In genomic region chr3:53072653-53073552, GRCh38 we compare ENCODE assay signal across 8 cellular contexts. TPM values are rescaled to one million over a fixed set of nuclear protein-coding genes. Genes with fewer than 3 reads are reported as not detected.
A peak's percentile ranks its signal among the peaks of the same experiment; 100 is the strongest.
DNase-seq lines count a peak whose midpoint lies in the region; ATAC-seq and TF ChIP-seq lines count a peak whose summit lies in the region.

No MANE protein-coding gene starts in this region.

- no CpG with 5 or more reads among the region's 32 CpGs for WGBS in gastroesophageal sphincter (ENCODE audit: low coverage in 1 of 2), 2 donors

- in situ Hi-C loops in KBM-7 (cut with MboI; ENCODE audit: low pct_unique_long_range_greater_than_20kb, low sequenced_read_pairs) = no loop called here

- ATAC-seq in GM21717 (IDR thresholded peaks at IDR 0.05; ENCODE audit: unreplicated experiment) (peak; percentile 86), gastroesophageal sphincter (peak; percentile 91)

- H3K4me2 ChIP-seq in DOHH2 (ENCODE audit: low read length) = peak overlapping the region; percentile 87

- no peaks in the 10 kb centered on the region for H3K9me2 ChIP-seq in DOHH2 (replicated peaks; ENCODE audit: control insufficient read depth, low read length)

- peaks cover 18% of the 10 kb centered on the region for H3K4me1 ChIP-seq in DOHH2 (ENCODE audit: control insufficient read depth, low read length)
- peaks cover 0 to 22% (median 7%) of the 10 kb centered on the region in 3 donors for H3K4me1 ChIP-seq in gastroesophageal sphincter

- no peaks in the 10 kb centered on the region for H3K36me3 ChIP-seq in DOHH2 (ENCODE audit: control insufficient read depth, low read length)
- H3K36me3 ChIP-seq in gastroesophageal sphincter = peaks cover 0 to 14% of the 10 kb centered on the region in 2 donors

- no peaks in the 10 kb centered on the region for H3F3A ChIP-seq in DOHH2 (ENCODE audit: control insufficient read depth, insufficient read depth)

- H3K4me3 ChIP-seq in DOHH2 (ENCODE audit: low read length) (peak overlapping the region; percentile 79), gastroesophageal sphincter (peak overlapping the region; percentile 46 to 76)

- TF ChIP-seq CTCF in DOHH2 (IDR thresholded peaks at IDR 0.05; ENCODE audit: low read depth, low read length, poor library complexity, severe bottlenecking) (peak; percentile 99), gastroesophageal sphincter (IDR thresholded peaks at IDR 0.05) (peak in 3 of 4 experiments; percentile 80 to 98 (median 90))

- H3K27ac ChIP-seq in DOHH2 (ENCODE audit: low read depth, low read length) = peak overlapping the region; percentile 9; the same call in 1 of the 2 replicates
- H3K27ac ChIP-seq in gastroesophageal sphincter = peak overlapping the region in 3 of 4 donors; percentile 38 to 85 (median 73)
- H3K27ac ChIP-seq in substantia nigra (ENCODE audit: low read depth, low read length, poor library complexity, severe bottlenecking) = no peak overlapping the region

- no peak for TF ChIP-seq EP300 in gastroesophageal sphincter (IDR thresholded peaks at IDR 0.05)

- H3K9me3 ChIP-seq in DOHH2 (ENCODE audit: control insufficient read depth, insufficient read depth, low read length) = no peaks in the 10 kb centered on the region
- no peaks in the 10 kb centered on the region for H3K9me3 ChIP-seq in gastroesophageal sphincter

- H3K27me3 ChIP-seq in DOHH2 (ENCODE audit: control insufficient read depth, low read length) = no peaks in the 10 kb centered on the region
- no peaks in the 10 kb centered on the region for H3K27me3 ChIP-seq in gastroesophageal sphincter

- DNase-seq in KBM-7 (peak; percentile 89), nucleus accumbens (lab: John Stamatoyannopoulos, UW) (peak in 50 of 56 donors; percentile 12 to 84 (median 57)), substantia nigra (lab: John Stamatoyannopoulos, UW) (peak in 45 of 49 donors; percentile 26 to 84 (median 61))
- DNase-seq in activated effector memory CD4-positive, alpha-beta T cell treated with anti-CD3 and anti-CD28 coated beads, Interleukin-2, amount 50 U/mL, for 16 hours = peak; percentile 95

- peak; percentile 21; the same call in 1 of the 2 replicates for TF ChIP-seq POLR2A in Raji (IDR thresholded peaks at IDR 0.05; ENCODE audit: insufficient read depth, low read depth, low read length)
- TF ChIP-seq POLR2A in gastroesophageal sphincter (IDR thresholded peaks at IDR 0.05) = no peak

- H4K20me1 ChIP-seq in DOHH2 (ENCODE audit: control insufficient read depth, insufficient read depth, low read depth, low read length) = no peaks in the 10 kb centered on the region

- no peaks in the 10 kb centered on the region for H3K79me2 ChIP-seq in DOHH2 (ENCODE audit: control insufficient read depth, low read length)

RNA-seq across cellular contexts. Expression of gene SFMBT1, which starts 27.0 kb away (rescaled TPM):
- total RNA-seq in gastroesophageal sphincter = 10 to 100 TPM; 21.3 to 31.6 (median 21.5) TPM

RNA-seq across cellular contexts. Expression of gene RFT1, which starts 57.3 kb away (rescaled TPM):
- total RNA-seq in gastroesophageal sphincter = 1 to 10 TPM; 6.5 to 7.6 (median 7.2) TPM
